In the genomic region with DNA sequence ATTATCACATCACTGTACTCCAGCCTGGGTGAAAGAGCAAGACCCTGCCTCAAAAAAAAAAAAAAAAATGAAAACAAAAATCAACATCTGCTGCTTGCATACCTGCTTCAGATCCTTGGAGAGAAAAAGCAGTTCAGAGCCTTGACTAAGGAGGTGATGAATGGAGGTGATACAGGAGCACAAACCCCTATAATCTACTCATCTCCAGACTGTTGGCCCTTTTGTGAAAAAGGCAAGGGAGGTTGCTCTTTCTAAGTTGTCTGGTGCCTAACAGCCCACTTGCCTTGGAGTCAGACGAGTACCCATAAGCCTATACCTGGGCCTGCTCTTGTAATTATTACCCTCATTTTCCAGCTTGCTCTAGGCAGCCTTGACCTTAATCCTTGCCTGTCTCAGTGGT, we compare ENCODE assay signal across 14 cellular contexts. TPM values are rescaled to one million over a fixed set of nuclear protein-coding genes. Genes with fewer than 3 reads are reported as not detected.
DNase-seq lines count a peak whose midpoint lies in the region; ATAC-seq, FAIRE-seq and TF ChIP-seq lines count a peak whose summit lies in the region.
"Had no signal": no experiment of that assay in that cellular context is flagged by ENCODE, and none has a peak within 500 bp of the region (broad histone marks: within the 10 kb centered on the region; RNA-seq: fewer than 3 reads in every experiment).

No MANE protein-coding gene starts in this region.

- H3K9ac ChIP-seq in OCI-LY1 (ENCODE audit: low read length) (peak overlapping the region; percentile 85), H1 (replicated peaks in 1 of 4; ENCODE audit: extremely low read depth in 1 of 4, low read depth in 3 of 4, low read length in 3 of 4) (no peak overlapping the region)

- peak overlapping the region; percentile 28 for H3K27ac ChIP-seq in OCI-LY1 (ENCODE audit: low read depth, low read length, poor library complexity, severe bottlenecking)
- no peak overlapping the region for H3K27ac ChIP-seq in H1 (ENCODE audit: low read depth, low read length)
- H3K27ac ChIP-seq in pancreas: no peak overlapping the region

- no peaks in the 10 kb centered on the region for H3K9me3 ChIP-seq in OCI-LY1 (ENCODE audit: low read length)
- H3K9me3 ChIP-seq in H1 (ENCODE audit: insufficient read depth in 2 of 2, low read depth in 1 of 2, low read length in 1 of 2): no peaks in the 10 kb centered on the region
- no peaks in the 10 kb centered on the region for H3K9me3 ChIP-seq in pancreas

- H3K27me3 ChIP-seq in OCI-LY1 (ENCODE audit: insufficient read depth, low read length): no peaks in the 10 kb centered on the region
- H3K27me3 ChIP-seq in H1 (replicated peaks in 1 of 4; ENCODE audit: control insufficient read depth in 3 of 4, extremely low read depth in 1 of 4, insufficient read depth in 3 of 4, low read length in 3 of 4): no peaks in the 10 kb centered on the region
- H3K27me3 ChIP-seq in pancreas: no peaks in the 10 kb centered on the region

- H4K20me1 ChIP-seq in OCI-LY1 (ENCODE audit: insufficient read depth, low read length) (no peaks in the 10 kb centered on the region), H1 (replicated peaks in 1 of 2; ENCODE audit: control insufficient read depth in 1 of 2, insufficient read depth in 2 of 2, low read length in 2 of 2) (peaks cover 2 to 12% of the 10 kb centered on the region in 2 experiments)

- H2BK5ac ChIP-seq in H1 (ENCODE audit: low read depth, low read length): no peak overlapping the region

- peaks cover 4% of the 10 kb centered on the region; the same call in 1 of the 2 replicates for H3K79me1 ChIP-seq in H1 (ENCODE audit: low read depth, low read length)

- TF ChIP-seq RAD21 in H1 (IDR thresholded peaks at IDR 0.05 in 1 of 2, conservative IDR thresholded peaks at IDR 0.05 in 1 of 2; ENCODE audit: low read depth in 2 of 2, low read length in 2 of 2): no peak

- H2BK20ac ChIP-seq in H1 (ENCODE audit: low read length): no peak overlapping the region

- H2BK12ac ChIP-seq in H1 (ENCODE audit: low read depth, low read length): no peak overlapping the region

- no peak overlapping the region for H3K27ac Mint-ChIP-seq in activated naive CD4-positive, alpha-beta T cell treated with anti-CD3 and anti-CD28 coated beads for 36 hours
- H3K27ac Mint-ChIP-seq in stimulated activated effector memory CD8-positive, alpha-beta T cell treated with anti-CD3 and anti-CD28 coated beads, Interleukin-12 subunit alpha, Interleukin-12 subunit beta, amount 100 ng/mL, for 72 hours: peak overlapping the region; percentile 85

- H3K36me3 Mint-ChIP-seq in activated naive CD4-positive, alpha-beta T cell treated with anti-CD3 and anti-CD28 coated beads for 36 hours (ENCODE audit: low read depth): peaks cover 19% of the 10 kb centered on the region
- H3K36me3 Mint-ChIP-seq in stimulated activated effector memory CD8-positive, alpha-beta T cell treated with anti-CD3 and anti-CD28 coated beads, Interleukin-12 subunit alpha, Interleukin-12 subunit beta, amount 100 ng/mL, for 72 hours: peaks cover 96% of the 10 kb centered on the region

- no peak for ATAC-seq in stimulated activated effector memory CD8-positive, alpha-beta T cell treated with anti-CD3 and anti-CD28 coated beads, Interleukin-12 subunit alpha, Interleukin-12 subunit beta, amount 100 ng/mL, for 72 hours
- no peak for ATAC-seq in pancreas
- no peak for ATAC-seq in GM21529 (IDR thresholded peaks at IDR 0.05; ENCODE audit: unreplicated experiment)
- ATAC-seq: Right ventricle myocardium inferior had no signal

- FAIRE-seq in H1 (lab: Jason Lieb, UNC): no peak
- FAIRE-seq in pancreas (lab: Jason Lieb, UNC): no peak
- FAIRE-seq: bronchial epithelial cell had no signal

- no peak overlapping the region for H3K56ac ChIP-seq in H1 (replicated peaks; ENCODE audit: insufficient read length, low read depth, low read length)

- intact Hi-C loops in activated naive CD4-positive, alpha-beta T cell treated with anti-CD3 and anti-CD28 coated beads for 36 hours (cut with micrococcal nuclease): loop anchor here (2.0 to 10.0 kb wide), 2 partner anchors 41 to 349 kb away; no protein-coding TSS in a partner anchor
- intact Hi-C loops in pancreas (cut with DNase I): no loop called here

- no peak overlapping the region for H4K5ac ChIP-seq in H1 (ENCODE audit: insufficient read length, low read depth, low read length)

- WGBS in H1 (ENCODE audit: extremely low coverage in 1 of 2, insufficient coverage in 1 of 2, insufficient read length in 1 of 2, insufficient replicate concordance in 2 of 2, low coverage in 1 of 2, low lambda C conversion rate in 2 of 2, missing lambda C conversion rate in 1 of 2), 2 experiments: 84% methylated on average over 1 of the region's 1 CpG; no CpG with 5 or more reads in 1 of the 2 experiments
- 74 to 84% methylated on average over 1 of the region's 1 CpG for WGBS in pancreas, 2 donors

- peaks cover 8% of the 10 kb centered on the region; the same call in 1 of the 2 replicates for H3K23me2 ChIP-seq in H1 (ENCODE audit: low read depth, low read length)

- no peak for TF ChIP-seq EP300 in H1 (IDR thresholded peaks at IDR 0.05; ENCODE audit: borderline replicate concordance in 1 of 2, low read depth in 2 of 2, low read length in 2 of 2)

- H3K79me2 ChIP-seq in OCI-LY1 (ENCODE audit: insufficient read depth, low read length): peaks cover 7% of the 10 kb centered on the region; the same call in 1 of the 2 replicates
- peaks cover 0 to 73% of the 10 kb centered on the region in 2 experiments; a peak in 2 of 4 replicates for H3K79me2 ChIP-seq in H1 (ENCODE audit: control insufficient read depth in 1 of 2, insufficient read depth in 2 of 2, low read length in 2 of 2)

- no peak for DNase-seq in activated naive CD4-positive, alpha-beta T cell treated with anti-CD3 and anti-CD28 coated beads for 36 hours
- no peak for DNase-seq in activated naive CD4-positive, alpha-beta T cell treated with anti-CD3 and anti-CD28 coated beads, Interleukin-2, amount 50 U/mL, for 16 hours
- no peak for DNase-seq in H1 (ENCODE audit: low read depth in 1 of 2, low spot score in 2 of 2)
- DNase-seq in stimulated activated effector memory CD8-positive, alpha-beta T cell treated with anti-CD3 and anti-CD28 coated beads, Interleukin-12 subunit alpha, Interleukin-12 subunit beta, amount 100 ng/mL, for 72 hours (ENCODE audit: low spot score in 2 of 2): no peak
- no peak for DNase-seq in pancreas
- DNase-seq in NOMO-1 treated with DMSO at 0.1 percent for 48 hours (lab: John Stamatoyannopoulos, UW; ENCODE audit: unreplicated experiment): no peak
- DNase-seq: activated CD4-positive, alpha-beta T cell treated with anti-CD3 and anti-CD28 coated beads, Interleukin-2, amount 50 U/mL, for 4 hours; GDM1; IMR-90; stimulated activated naive CD4-positive, alpha-beta T cell had no signal

- H4K91ac ChIP-seq in H1 (replicated peaks; ENCODE audit: insufficient read length, low read length): no peak overlapping the region

- TF ChIP-seq CTCF in OCI-LY1 (IDR thresholded peaks at IDR 0.05; ENCODE audit: low read length): no peak
- no peak for TF ChIP-seq CTCF in H1 (IDR thresholded peaks at IDR 0.05; ENCODE audit: control extremely low read depth in 1 of 3, insufficient read depth in 1 of 3, low read depth in 1 of 3, low read length in 3 of 3)
- TF ChIP-seq CTCF in pancreas (IDR thresholded peaks at IDR 0.05): no peak

- POLR2A ChIA-PET in H1 (lab: Charles Lee; ENCODE audit: partially characterized antibody): interaction anchor here (0.6 to 7.3 kb wide), 6 partner anchors 10 to 138 kb away, joined by 4 to 53 read pairs (median 10); a partner anchor contains a TSS

- H3K27me3 Mint-ChIP-seq in activated naive CD4-positive, alpha-beta T cell treated with anti-CD3 and anti-CD28 coated beads for 36 hours (ENCODE audit: low read depth): no peaks in the 10 kb centered on the region

- CTCF ChIA-PET in activated naive CD4-positive, alpha-beta T cell treated with anti-CD3 and anti-CD28 coated beads for 36 hours (lab: Charles Lee): interaction anchor here (0.8 to 6.1 kb wide), 3 partner anchors 11 to 40 kb away, joined by 3 to 38 read pairs (median 6); no protein-coding TSS in a partner anchor
- CTCF ChIA-PET in H1 (lab: Charles Lee; ENCODE audit: partially characterized antibody): interaction anchor here (1.2 to 1.3 kb wide), 2 partner anchors 41 to 47 kb away, joined by 3 read pairs; no protein-coding TSS in a partner anchor

- no peak overlapping the region for H2BK15ac ChIP-seq in H1 (ENCODE audit: low read length)

- no peak overlapping the region; the same call in 1 of the 2 replicates for H2AK5ac ChIP-seq in H1 (ENCODE audit: low read depth, low read length)

- no peak overlapping the region for H2AFZ ChIP-seq in OCI-LY1 (ENCODE audit: low read length)
- H2AFZ ChIP-seq in H1 (ENCODE audit: low read length): no peak overlapping the region

- no peak overlapping the region for H2BK120ac ChIP-seq in H1 (replicated peaks; ENCODE audit: low read depth, low read length)

- H3K4me1 ChIP-seq in OCI-LY1 (ENCODE audit: insufficient read depth, low read length, severe bottlenecking) (peaks cover 55% of the 10 kb centered on the region), H1 (replicated peaks in 1 of 4; ENCODE audit: control insufficient read depth in 3 of 4, insufficient read depth in 4 of 4, low read length in 3 of 4) (peaks cover 5 to 22% (median 14%) of the 10 kb centered on the region in 4 experiments; a peak in 6 of 7 replicates), pancreas (peaks cover 0 to 13% (median 4%) of the 10 kb centered on the region in 3 donors)

- H3K18ac ChIP-seq in H1 (ENCODE audit: extremely low read depth, low read length): no peak overlapping the region

- no peaks in the 10 kb centered on the region for H3K9me3 Mint-ChIP-seq in activated naive CD4-positive, alpha-beta T cell treated with anti-CD3 and anti-CD28 coated beads for 36 hours
- no peaks in the 10 kb centered on the region for H3K9me3 Mint-ChIP-seq in stimulated activated effector memory CD8-positive, alpha-beta T cell treated with anti-CD3 and anti-CD28 coated beads, Interleukin-12 subunit alpha, Interleukin-12 subunit beta, amount 100 ng/mL, for 72 hours

- no peak overlapping the region for H3K14ac ChIP-seq in H1 (ENCODE audit: insufficient read length)

- peak overlapping the region; percentile 93 for H3K4me3 ChIP-seq in OCI-LY1 (ENCODE audit: low read depth, low read length, poor library complexity, severe bottlenecking)
- H3K4me3 ChIP-seq in H1 (ENCODE audit: extremely low read depth in 1 of 4, insufficient read depth in 2 of 4, low read depth in 3 of 4, low read length in 4 of 4): peak overlapping the region in 1 of 4 experiments; percentile 96; a peak in 2 of 8 replicates
- peak overlapping the region in 1 of 4 donors; percentile 88 for H3K4me3 ChIP-seq in pancreas

- H3K4me2 ChIP-seq in OCI-LY1 (ENCODE audit: low read length) (peak overlapping the region; percentile 92), H1 (ENCODE audit: insufficient read depth in 1 of 2, low read depth in 2 of 2, low read length in 2 of 2) (peak overlapping the region; percentile 78 to 83)

- no peak overlapping the region for H3K23ac ChIP-seq in H1 (ENCODE audit: insufficient read length)

- H4K8ac ChIP-seq in H1 (ENCODE audit: extremely low read depth, insufficient read depth, low read length): no peak overlapping the region

- TF ChIP-seq POLR2A in H1 (IDR thresholded peaks at IDR 0.05; ENCODE audit: control extremely low read depth in 1 of 2, low read depth in 2 of 2, low read length in 2 of 2): no peak

- no peak overlapping the region for H3K4ac ChIP-seq in H1 (replicated peaks; ENCODE audit: insufficient read length, low read depth, low read length)

- H3K36me3 ChIP-seq in OCI-LY1 (ENCODE audit: insufficient read depth, low read length) (peaks cover 16% of the 10 kb centered on the region; the same call in 1 of the 2 replicates), H1 (ENCODE audit: control insufficient read depth in 2 of 4, insufficient read depth in 4 of 4, low read length in 3 of 4) (peaks cover 0 to 17% (median 2%) of the 10 kb centered on the region in 4 experiments; a peak in 4 of 8 replicates), pancreas (no peaks in the 10 kb centered on the region)

- peaks cover 55% of the 10 kb centered on the region for H3K4me1 Mint-ChIP-seq in activated naive CD4-positive, alpha-beta T cell treated with anti-CD3 and anti-CD28 coated beads for 36 hours (ENCODE audit: low read depth)
- peaks cover 57% of the 10 kb centered on the region for H3K4me1 Mint-ChIP-seq in stimulated activated effector memory CD8-positive, alpha-beta T cell treated with anti-CD3 and anti-CD28 coated beads, Interleukin-12 subunit alpha, Interleukin-12 subunit beta, amount 100 ng/mL, for 72 hours

- H3F3A ChIP-seq in OCI-LY1 (ENCODE audit: insufficient read depth, low read length): no peaks in the 10 kb centered on the region

- peak overlapping the region; percentile 53 for H3K4me3 Mint-ChIP-seq in activated naive CD4-positive, alpha-beta T cell treated with anti-CD3 and anti-CD28 coated beads for 36 hours
- H3K4me3 Mint-ChIP-seq in stimulated activated effector memory CD8-positive, alpha-beta T cell treated with anti-CD3 and anti-CD28 coated beads, Interleukin-12 subunit alpha, Interleukin-12 subunit beta, amount 100 ng/mL, for 72 hours: peak overlapping the region; percentile 92

- H3K9me2 ChIP-seq in OCI-LY1 (ENCODE audit: low read depth, low read length): no peaks in the 10 kb centered on the region

RNA-seq across cellular contexts. Expression of a gene that starts 1.4 kb away (rescaled TPM):
- total RNA-seq in activated naive CD4-positive, alpha-beta T cell treated with anti-CD3 and anti-CD28 coated beads for 36 hours: 1 to 10 TPM; 8.7 to 9.4 TPM
- 20.5 TPM in 2 replicates for total RNA-seq in H1 (2021; fragmentation: NEBNext Ultra II Directional; extraction: Animal tissue kit (Norgen Biotek cat#: 25700))
- polyA plus RNA-seq in H1 (2011; rRNA removed): 23.5 and 29.3 TPM in 2 replicates
- polyA plus RNA-seq in H1 (2011; cell fraction: cytosol; rRNA removed): 23.5 TPM
- polyA plus RNA-seq in H1 (2011; cell fraction: nucleus; rRNA removed): 34.5 TPM
- 18.9 to 21.4 TPM (median 20.7 TPM) in 4 replicates for polyA plus RNA-seq in H1 (2012, experiment 1 of 2)
- 20.1 TPM for polyA plus RNA-seq in H1 (2012, experiment 2 of 2)
- 10.6 TPM for polyA plus RNA-seq in H1 (2013, experiment 1 of 2)
- polyA plus RNA-seq in H1 (2013, experiment 2 of 2): 9.8 TPM
- polyA minus RNA-seq in H1 (2011; rRNA and poly(A)+ RNA removed): 58.2 and 63.8 TPM in 2 replicates
- polyA minus RNA-seq in H1 (2011; cell fraction: cytosol; rRNA and poly(A)+ RNA removed): 17.2 TPM
- 50.5 TPM for polyA minus RNA-seq in H1 (2011; cell fraction: nucleus; rRNA and poly(A)+ RNA removed)
- 10 to 100 TPM in 4 of 6 donors, 1 to 10 TPM in 2; 6.2 to 21.6 (median 10.4) TPM for total RNA-seq in pancreas
- polyA plus RNA-seq in pancreas: 1 to 10 TPM; 5.6 to 9.0 TPM

RNA-seq across cellular contexts. Expression of a gene that starts 1.7 kb away (rescaled TPM):
- total RNA-seq in activated naive CD4-positive, alpha-beta T cell treated with anti-CD3 and anti-CD28 coated beads for 36 hours: 1 to 10 TPM; 3.9 TPM
- total RNA-seq in H1 (2021; fragmentation: NEBNext Ultra II Directional; extraction: Animal tissue kit (Norgen Biotek cat#: 25700)): 15.3 and 16.2 TPM in 2 replicates
- polyA plus RNA-seq in H1 (2011; rRNA removed) (5.3 and 8.8 TPM in 2 replicates), pancreas (1 to 10 TPM; 2.4 to 8.0 TPM)
- 10.7 TPM for polyA plus RNA-seq in H1 (2011; cell fraction: cytosol; rRNA removed)
- polyA plus RNA-seq in H1 (2011; cell fraction: nucleus; rRNA removed): 4.1 TPM
- polyA plus RNA-seq in H1 (2012, experiment 1 of 2): 17.5 to 21.4 TPM (median 19.0 TPM) in 4 replicates
- polyA plus RNA-seq in H1 (2012, experiment 2 of 2): 10.8 TPM
- polyA plus RNA-seq in H1 (2013, experiment 1 of 2): 16.6 TPM
- 18.0 TPM for polyA plus RNA-seq in H1 (2013, experiment 2 of 2)
- 4.5 and 5.0 TPM in 2 replicates for polyA minus RNA-seq in H1 (2011; rRNA and poly(A)+ RNA removed)
- polyA minus RNA-seq in H1 (2011; cell fraction: cytosol; rRNA and poly(A)+ RNA removed): 4.0 TPM
- polyA minus RNA-seq in H1 (2011; cell fraction: nucleus; rRNA and poly(A)+ RNA removed): 3.0 TPM
- total RNA-seq in pancreas: 1 to 10 TPM; 2.5 to 4.5 (median 3.1) TPM

RNA-seq across cellular contexts. Expression of a gene that starts 27.9 kb away (rescaled TPM):
- total RNA-seq in activated naive CD4-positive, alpha-beta T cell treated with anti-CD3 and anti-CD28 coated beads for 36 hours: 10 to 100 TPM; 10.5 to 11.8 TPM
- total RNA-seq in H1 (2021; fragmentation: NEBNext Ultra II Directional; extraction: Animal tissue kit (Norgen Biotek cat#: 25700)): 26.2 and 26.6 TPM in 2 replicates
- polyA plus RNA-seq in H1 (2011; rRNA removed) (29.9 and 37.0 TPM in 2 replicates), pancreas (10 to 100 TPM; 10.5 to 11.0 TPM)
- 24.6 TPM for polyA plus RNA-seq in H1 (2011; cell fraction: cytosol; rRNA removed)
- polyA plus RNA-seq in H1 (2011; cell fraction: nucleus; rRNA removed): 27.2 TPM
- polyA plus RNA-seq in H1 (2012, experiment 1 of 2): 14.7 to 20.7 TPM (median 20.2 TPM) in 4 replicates
- 19.6 TPM for polyA plus RNA-seq in H1 (2012, experiment 2 of 2)
- 24.7 TPM for polyA plus RNA-seq in H1 (2013, experiment 1 of 2)
- polyA plus RNA-seq in H1 (2013, experiment 2 of 2): 25.2 TPM
- polyA minus RNA-seq in H1 (2011; rRNA and poly(A)+ RNA removed): 33.2 and 39.3 TPM in 2 replicates
- 23.0 TPM for polyA minus RNA-seq in H1 (2011; cell fraction: cytosol; rRNA and poly(A)+ RNA removed)
- 16.1 TPM for polyA minus RNA-seq in H1 (2011; cell fraction: nucleus; rRNA and poly(A)+ RNA removed)
- total RNA-seq in pancreas: 10 to 100 TPM in 5 of 6 donors, 1 to 10 TPM in 1; 9.0 to 27.3 (median 12.1) TPM
